26 cellular contexts compared by ENCODE assay signal in genomic region chr20:24537210-24537609, GRCh38.
"Had no signal": no experiment of that assay in that cellular context is flagged by ENCODE, and none has a peak within 500 bp of the region (broad histone marks: within the 10 kb centered on the region; RNA-seq: fewer than 3 reads in every experiment).

No MANE protein-coding gene starts in this region.

- H3K36me3 ChIP-seq: neural progenitor cell, ovary, right lobe of liver, sigmoid colon, stomach, thoracic aorta, thyroid gland, tibial nerve, upper lobe of left lung, vagina had no signal

- DNase-seq: naive thymus-derived CD4-positive, alpha-beta T cell; natural killer cell; occipital lobe; ovary; posterior cingulate gyrus; psoas muscle; right cardiac atrium; right lobe of liver; sigmoid colon; small intestine; stimulated activated CD4-positive, alpha-beta T cell treated with anti-CD3 and anti-CD28 coated beads, Interleukin-15, amount 100 ng/mL, for 24 hours; stimulated activated CD4-positive, alpha-beta T cell treated with anti-CD3 and anti-CD28 coated beads, Interleukin-2, amount 100 ng/mL, for 24 hours; stimulated activated CD4-positive, alpha-beta T cell treated with anti-CD3 and anti-CD28 coated beads, Interleukin-2, amount 100 ng/mL, for 48 hours; stimulated activated CD4-positive, alpha-beta T cell treated with anti-CD3 and anti-CD28 coated beads, Interleukin-4, amount 100 ng/mL, for 24 hours; stimulated activated naive B cell treated with anti-CD40 and anti-IgM and Interleukin-4, amounts not matched to agents 10 μg/mL and 1 μg/mL and 100 μg/mL, for 72 hours; stimulated activated naive CD4-positive, alpha-beta T cell treated with Interleukin-2 at 50 U/mL for 16 hours; stomach; thyroid gland; trophoblast cell; upper lobe of left lung had no signal

- H3K4me3 Mint-ChIP-seq: naive thymus-derived CD4-positive, alpha-beta T cell; natural killer cell; neural progenitor cell; stimulated activated naive B cell treated with anti-CD40 and anti-IgM and Interleukin-4, amounts not matched to agents 10 μg/mL and 1 μg/mL and 100 μg/mL, for 72 hours had no signal

- H3K27me3 ChIP-seq: neural progenitor cell, ovary, right lobe of liver, sigmoid colon, stomach, thyroid gland, tibial nerve, upper lobe of left lung, vagina had no signal

- H3K36me3 Mint-ChIP-seq: naive thymus-derived CD4-positive, alpha-beta T cell; natural killer cell; neural progenitor cell; stimulated activated naive B cell treated with anti-CD40 and anti-IgM and Interleukin-4, amounts not matched to agents 10 μg/mL and 1 μg/mL and 100 μg/mL, for 72 hours had no signal

- H3K9me3 Mint-ChIP-seq: natural killer cell had no signal

- H3K4me3 ChIP-seq: neural progenitor cell, ovary, psoas muscle, right lobe of liver, sigmoid colon, stomach, thoracic aorta, thyroid gland, tibial nerve, upper lobe of left lung, vagina had no signal

- H3K9me3 ChIP-seq: ovary, psoas muscle, right lobe of liver, sigmoid colon, thoracic aorta, thyroid gland, vagina had no signal

- H3K27me3 Mint-ChIP-seq: progenitor cell of endocrine pancreas had no signal

- H3K4me1 Mint-ChIP-seq: naive thymus-derived CD4-positive, alpha-beta T cell; natural killer cell; neural progenitor cell had no signal

- ATAC-seq: naive thymus-derived CD4-positive, alpha-beta T cell; psoas muscle; right cardiac atrium; stimulated activated naive B cell treated with anti-CD40 and anti-IgM and Interleukin-4, amounts not matched to agents 10 μg/mL and 1 μg/mL and 100 μg/mL, for 72 hours had no signal

- H3K27ac ChIP-seq: neural progenitor cell, ovary, parathyroid adenoma, psoas muscle, right lobe of liver, sigmoid colon, stomach, thoracic aorta, thyroid gland, tibial nerve, upper lobe of left lung, vagina had no signal

- H3K27ac Mint-ChIP-seq: naive thymus-derived CD4-positive, alpha-beta T cell; natural killer cell; neural progenitor cell; progenitor cell of endocrine pancreas; stimulated activated naive B cell treated with anti-CD40 and anti-IgM and Interleukin-4, amounts not matched to agents 10 μg/mL and 1 μg/mL and 100 μg/mL, for 72 hours had no signal
